Comparison of ENCODE assay signal across 26 cellular contexts in the genomic region with DNA sequence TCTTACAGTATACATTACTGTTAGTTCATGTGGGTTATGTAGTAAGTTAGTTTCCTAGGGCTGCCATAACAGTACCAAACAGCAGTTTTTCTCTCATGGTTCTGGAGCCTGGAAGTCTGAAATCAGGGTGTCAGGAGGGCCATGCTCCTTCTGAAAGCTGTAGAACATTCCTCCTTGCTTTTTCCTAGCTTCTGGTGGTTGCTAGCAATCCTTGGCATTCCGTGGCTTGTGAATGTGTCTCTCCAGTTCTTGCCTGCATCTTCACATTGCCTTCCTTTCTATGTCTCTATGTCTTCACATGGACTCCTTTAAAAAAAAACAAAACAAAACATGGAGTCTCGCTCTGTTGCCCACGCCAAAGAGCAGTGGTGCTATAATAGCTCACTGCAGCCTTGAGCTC.
"Had no signal": no experiment of that assay in that cellular context is flagged by ENCODE, and none has a peak within 500 bp of the region (broad histone marks: within the 10 kb centered on the region; RNA-seq: fewer than 3 reads in every experiment).

No MANE protein-coding gene starts in this region.

- H3K27me3 ChIP-seq: adrenal gland, ascending aorta, esophagus muscularis mucosa, pancreas, sigmoid colon, suprapubic skin, tibial artery had no signal

- H3K9me3 Mint-ChIP-seq: dendritic cell treated with granulocyte-macrophage colony-stimulating factor and Interleukin-4, amounts not matched to agents 40 ng/mL and 50 ng/mL, for 4 days; endodermal cell had no signal

- H3K27ac Mint-ChIP-seq: activated naive CD8-positive, alpha-beta T cell; dendritic cell treated with granulocyte-macrophage colony-stimulating factor and Interleukin-4, amounts not matched to agents 40 ng/mL and 50 ng/mL, for 4 days; endodermal cell; naive thymus-derived CD4-positive, alpha-beta T cell had no signal

- H3K27me3 Mint-ChIP-seq: activated naive CD8-positive, alpha-beta T cell; dendritic cell treated with granulocyte-macrophage colony-stimulating factor and Interleukin-4, amounts not matched to agents 40 ng/mL and 50 ng/mL, for 4 days; naive thymus-derived CD4-positive, alpha-beta T cell had no signal

- H3K36me3 ChIP-seq: adrenal gland, ascending aorta, esophagus muscularis mucosa, pancreas, prostate gland, sigmoid colon, suprapubic skin, tibial artery had no signal

- DNase-seq: activated CD4-positive, alpha-beta T cell treated with anti-CD3 and anti-CD28 coated beads for 4 hours; activated CD4-positive, alpha-beta T cell treated with anti-CD3 and anti-CD28 coated beads, Interleukin-2, amount 50 U/mL, for 4 hours; activated CD8-positive, alpha-beta memory T cell treated with anti-CD3 and anti-CD28 coated beads for 24 hours; activated effector memory CD4-positive, alpha-beta T cell treated with Interleukin-2 at 50 U/mL for 16 hours; activated naive CD4-positive, alpha-beta T cell treated with Interleukin-2 at 50 U/mL for 16 hours; adrenal gland; central memory CD4-positive, alpha-beta T cell; endodermal cell; foreskin melanocyte; islet precursor cell; left ventricle myocardium superior; naive thymus-derived CD4-positive, alpha-beta T cell; pancreas; sigmoid colon; stimulated activated CD4-positive, alpha-beta T cell treated with anti-CD3 and anti-CD28 coated beads, Interleukin-15, amount 100 ng/mL, for 24 hours; stimulated activated CD4-positive, alpha-beta T cell treated with anti-CD3 and anti-CD28 coated beads, Interleukin-2, amount 100 ng/mL, for 24 hours; stimulated activated naive CD4-positive, alpha-beta T cell; T-helper 9 cell; tibial artery had no signal

- H3K4me3 Mint-ChIP-seq: activated naive CD8-positive, alpha-beta T cell; dendritic cell treated with granulocyte-macrophage colony-stimulating factor and Interleukin-4, amounts not matched to agents 40 ng/mL and 50 ng/mL, for 4 days; endodermal cell; naive thymus-derived CD4-positive, alpha-beta T cell had no signal

- ATAC-seq: left ventricle myocardium superior; naive thymus-derived CD4-positive, alpha-beta T cell; pancreas had no signal

- H3K27ac ChIP-seq: adrenal gland, ascending aorta, esophagus muscularis mucosa, pancreas, prostate gland, sigmoid colon, suprapubic skin, tibial artery, VCaP had no signal

- H3K9me3 ChIP-seq: adrenal gland, ascending aorta, esophagus muscularis mucosa, pancreas, prostate gland, sigmoid colon, suprapubic skin, tibial artery had no signal

- H3K4me1 ChIP-seq: prostate gland had no signal

- H3K4me3 ChIP-seq: adrenal gland, ascending aorta, esophagus muscularis mucosa, pancreas, prostate gland, sigmoid colon, suprapubic skin, tibial artery had no signal
